16 cellular contexts compared by ENCODE assay signal in genomic region chr4:111780965-111781364, GRCh38.
DNase-seq lines count a peak whose midpoint lies in the region; ATAC-seq, FAIRE-seq and TF ChIP-seq lines count a peak whose summit lies in the region.
"Had no signal": no experiment of that assay in that cellular context is flagged by ENCODE, and none has a peak within 500 bp of the region (broad histone marks: within the 10 kb centered on the region; RNA-seq: fewer than 3 reads in every experiment).

No MANE protein-coding gene starts in this region.

- H3K4me3 ChIP-seq in bronchial epithelial cell (ENCODE audit: low read depth, low read length) (no peak overlapping the region), trophoblast cell (ENCODE audit: low read depth, low read length) (no peak overlapping the region)
- H3K4me3 ChIP-seq in naive thymus-derived CD4-positive, alpha-beta T cell (ENCODE audit: low read length) = no peak overlapping the region
- H3K4me3 ChIP-seq: GM23338 had no signal

- H3K27me3 Mint-ChIP-seq in naive thymus-derived CD4-positive, alpha-beta T cell = no peaks in the 10 kb centered on the region
- H3K27me3 Mint-ChIP-seq in activated CD4-positive, alpha-beta memory T cell treated with anti-CD3 and anti-CD28 coated beads for 36 hours = no peaks in the 10 kb centered on the region
- H3K27me3 Mint-ChIP-seq: CD4-positive, alpha-beta memory T cell had no signal

- WGBS in trophoblast cell (ENCODE audit: extremely low coverage, insufficient coverage, insufficient read length) = no CpG with 5 or more reads among the region's 2 CpGs

- H3K36me3 ChIP-seq in bronchial epithelial cell (ENCODE audit: control insufficient read depth, insufficient read depth, low read length) (no peaks in the 10 kb centered on the region), trophoblast cell (ENCODE audit: control insufficient read depth in 1 of 2, insufficient read depth in 2 of 2, low read length in 2 of 2) (no peaks in the 10 kb centered on the region)
- H3K36me3 ChIP-seq in naive thymus-derived CD4-positive, alpha-beta T cell (ENCODE audit: control insufficient read depth in 2 of 3, insufficient read depth in 3 of 3, low read length in 3 of 3) = no peaks in the 10 kb centered on the region

- H4K12ac ChIP-seq in trophoblast cell (ENCODE audit: low read depth, low read length) = no peak overlapping the region

- H3K23ac ChIP-seq in trophoblast cell (ENCODE audit: low read length) = no peak overlapping the region

- peak overlapping the region; percentile 4 for H2BK120ac ChIP-seq in trophoblast cell (ENCODE audit: insufficient read depth, low read length, poor library complexity)

- no peak overlapping the region for H3K9ac ChIP-seq in trophoblast cell (ENCODE audit: low read length)

- H3K4ac ChIP-seq in trophoblast cell (ENCODE audit: low read depth, low read length) = no peak overlapping the region

- no peak overlapping the region for H2BK5ac ChIP-seq in trophoblast cell (ENCODE audit: low read depth, low read length, poor library complexity)

- POLR2A ChIA-PET in naive thymus-derived CD4-positive, alpha-beta T cell (lab: Charles Lee) = no interaction called here
- POLR2A ChIA-PET in activated CD4-positive, alpha-beta memory T cell treated with anti-CD3 and anti-CD28 coated beads for 36 hours (lab: Charles Lee) = no interaction called here

- no peak overlapping the region for H4K8ac ChIP-seq in trophoblast cell (ENCODE audit: low read depth, low read length)

- peak overlapping the region; percentile 52 for H3K27ac ChIP-seq in trophoblast cell (ENCODE audit: low read depth, low read length)
- no peak overlapping the region for H3K27ac ChIP-seq in naive thymus-derived CD4-positive, alpha-beta T cell (ENCODE audit: low read depth, low read length)

- no peak overlapping the region for H3K4me2 ChIP-seq in trophoblast cell (ENCODE audit: low read length)
- H3K4me2 ChIP-seq: GM23338 had no signal

- TF ChIP-seq CTCF in bronchial epithelial cell (IDR thresholded peaks at IDR 0.05; ENCODE audit: insufficient read depth, low read length, severe bottlenecking) = no peak

- H2BK12ac ChIP-seq in trophoblast cell (ENCODE audit: low read length) = no peak overlapping the region

- peaks cover 0 to 5% of the 10 kb centered on the region in 2 experiments for H3K4me1 ChIP-seq in trophoblast cell (ENCODE audit: control insufficient read depth in 1 of 2, insufficient read depth in 2 of 2, low read length in 2 of 2)
- no peaks in the 10 kb centered on the region for H3K4me1 ChIP-seq in naive thymus-derived CD4-positive, alpha-beta T cell (ENCODE audit: control insufficient read depth in 2 of 2, insufficient read depth in 2 of 2, low read length in 2 of 2)

- no peaks in the 10 kb centered on the region for H3K4me1 Mint-ChIP-seq in naive thymus-derived CD4-positive, alpha-beta T cell
- no peaks in the 10 kb centered on the region for H3K4me1 Mint-ChIP-seq in activated CD4-positive, alpha-beta memory T cell treated with anti-CD3 and anti-CD28 coated beads for 36 hours (ENCODE audit: low read depth)
- H3K4me1 Mint-ChIP-seq: CD4-positive, alpha-beta memory T cell had no signal

- no peaks in the 10 kb centered on the region for H3K36me3 Mint-ChIP-seq in naive thymus-derived CD4-positive, alpha-beta T cell
- no peaks in the 10 kb centered on the region for H3K36me3 Mint-ChIP-seq in activated CD4-positive, alpha-beta memory T cell treated with anti-CD3 and anti-CD28 coated beads for 36 hours
- H3K36me3 Mint-ChIP-seq: CD4-positive, alpha-beta memory T cell had no signal

- no peak overlapping the region for H2AFZ ChIP-seq in trophoblast cell (ENCODE audit: insufficient read depth, low read length, poor library complexity)
- H2AFZ ChIP-seq: GM23338 had no signal

- H3K27ac Mint-ChIP-seq in naive thymus-derived CD4-positive, alpha-beta T cell = no peak overlapping the region
- no peak overlapping the region for H3K27ac Mint-ChIP-seq in activated CD4-positive, alpha-beta memory T cell treated with anti-CD3 and anti-CD28 coated beads for 36 hours
- H3K27ac Mint-ChIP-seq: CD4-positive, alpha-beta memory T cell; GM23338; H9 had no signal

- FAIRE-seq in bronchial epithelial cell (lab: Jason Lieb, UNC) = no peak
- FAIRE-seq: GM12891, GM18507 had no signal

- intact Hi-C loops in naive thymus-derived CD4-positive, alpha-beta T cell (cut with micrococcal nuclease) = no loop called here
- intact Hi-C loops in activated CD4-positive, alpha-beta memory T cell treated with anti-CD3 and anti-CD28 coated beads for 36 hours (cut with micrococcal nuclease) = no loop called here

- peak overlapping the region; percentile 10 for H4K91ac ChIP-seq in trophoblast cell (ENCODE audit: low read depth, low read length)

- CTCF ChIA-PET in naive thymus-derived CD4-positive, alpha-beta T cell (lab: Charles Lee) = no interaction called here
- CTCF ChIA-PET in activated CD4-positive, alpha-beta memory T cell treated with anti-CD3 and anti-CD28 coated beads for 36 hours (lab: Charles Lee) = no interaction called here

- peaks cover 0 to 6% (median 0%) of the 10 kb centered on the region in 11 donors for H3K9me3 Mint-ChIP-seq in naive thymus-derived CD4-positive, alpha-beta T cell
- H3K9me3 Mint-ChIP-seq in activated CD4-positive, alpha-beta memory T cell treated with anti-CD3 and anti-CD28 coated beads for 36 hours = no peaks in the 10 kb centered on the region
- H3K9me3 Mint-ChIP-seq: GM23338, H9 had no signal

- DNase-seq in M059J (ENCODE audit: low read depth) = peak; percentile 9
- peak; percentile 21 for DNase-seq in bronchial epithelial cell (ENCODE audit: low read depth)
- peak in 1 of 2 donors; percentile 3 for DNase-seq in trophoblast cell
- DNase-seq in naive thymus-derived CD4-positive, alpha-beta T cell = no peak
- DNase-seq in activated CD4-positive, alpha-beta memory T cell treated with anti-CD3 and anti-CD28 coated beads for 36 hours = no peak
- DNase-seq in NCI-H2081 (lab: John Stamatoyannopoulos, UW) = no peak
- DNase-seq: C1 segment of cervical spinal cord; Calu3; CD4-positive, alpha-beta memory T cell; COR-L47; DMS79 treated with DMSO at 0.1 percent for 48 hours; GF-D8; H9 had no signal

- H3K79me2 ChIP-seq in trophoblast cell (ENCODE audit: control insufficient read depth, insufficient read depth, low read length, poor library complexity) = no peaks in the 10 kb centered on the region

- no peak overlapping the region for H2AK5ac ChIP-seq in trophoblast cell (ENCODE audit: low read length)

- peaks cover 5% of the 10 kb centered on the region for H3K79me1 ChIP-seq in trophoblast cell (ENCODE audit: low read length)

- no peak overlapping the region for H3K14ac ChIP-seq in trophoblast cell (ENCODE audit: low read length)

- ATAC-seq in naive thymus-derived CD4-positive, alpha-beta T cell = no peak
- ATAC-seq: GM23338 had no signal

- H3K27me3 ChIP-seq in bronchial epithelial cell (ENCODE audit: control insufficient read depth, insufficient read depth, low read length) (no peaks in the 10 kb centered on the region), trophoblast cell (ENCODE audit: insufficient read depth, low read length) (no peaks in the 10 kb centered on the region)
- H3K27me3 ChIP-seq in naive thymus-derived CD4-positive, alpha-beta T cell (ENCODE audit: control insufficient read depth in 2 of 2, insufficient read depth in 2 of 2, low read length in 2 of 2) = no peaks in the 10 kb centered on the region

- H3K9me3 ChIP-seq in trophoblast cell (ENCODE audit: insufficient read depth, low read depth, low read length) = no peaks in the 10 kb centered on the region
- H3K9me3 ChIP-seq in naive thymus-derived CD4-positive, alpha-beta T cell (ENCODE audit: control insufficient read depth in 2 of 3, low read length in 3 of 3) = no peaks in the 10 kb centered on the region

- no peak overlapping the region for H3K4me3 Mint-ChIP-seq in naive thymus-derived CD4-positive, alpha-beta T cell
- no peak overlapping the region for H3K4me3 Mint-ChIP-seq in activated CD4-positive, alpha-beta memory T cell treated with anti-CD3 and anti-CD28 coated beads for 36 hours
- H3K4me3 Mint-ChIP-seq: CD4-positive, alpha-beta memory T cell; GM23338; H9 had no signal

- H3K18ac ChIP-seq in trophoblast cell (ENCODE audit: low read length) = no peak overlapping the region

Comparison
In these comparisons a context has a peak if more than half of its experiments do, and no peak if none do; other contexts are left out.
1. DNase-seq: peak in M059J (single experiment) and bronchial epithelial cell (single experiment); none in naive thymus-derived CD4-positive, alpha-beta T cell (0 of 9), activated CD4-positive, alpha-beta memory T cell treated with anti-CD3 and anti-CD28 coated beads for 36 hours (single experiment) and NCI-H2081 (0 of 2).